In genomic region chr1:173660306-173660705, GRCh38 we compare ENCODE assay signal across 23 cellular contexts. TPM values are rescaled to one million over a fixed set of nuclear protein-coding genes. Genes with fewer than 3 reads are reported as not detected.
DNase-seq lines count a peak whose midpoint lies in the region; ATAC-seq and TF ChIP-seq lines count a peak whose summit lies in the region.
"Had no signal": no experiment of that assay in that cellular context is flagged by ENCODE, and none has a peak within 500 bp of the region (broad histone marks: within the 10 kb centered on the region; RNA-seq: fewer than 3 reads in every experiment).

No MANE protein-coding gene starts in this region.

- no peaks in the 10 kb centered on the region for H3K9me3 ChIP-seq in smooth muscle cell (replicated peaks; ENCODE audit: low read depth)
- H3K9me3 ChIP-seq: A549, BE2C, HAP-1 had no signal

- peaks cover 100% of the 10 kb centered on the region for H4K20me1 ChIP-seq in smooth muscle cell (ENCODE audit: low read depth)
- H4K20me1 ChIP-seq: BLaER1 treated with 17β-estradiol and CSF1 and Interleukin-3, amounts not matched to agents 10 nM and 100 nM had no signal

- no peaks in the 10 kb centered on the region for H3K36me3 ChIP-seq in smooth muscle cell (ENCODE audit: low read depth)
- H3K36me3 ChIP-seq: BE2C; BLaER1 treated with 17β-estradiol and CSF1 and Interleukin-3, amounts not matched to agents 10 nM and 100 nM; HAP-1 had no signal

- H2AFZ ChIP-seq in smooth muscle cell (ENCODE audit: low read depth): no peak overlapping the region

- no peaks in the 10 kb centered on the region for H3K36me3 Mint-ChIP-seq in activated CD4-positive, alpha-beta T cell treated with anti-CD3 and anti-CD28 coated beads, Interleukin-2, amount 10 ng/mL, durations not matched to agents 24 days and 14 days (ENCODE audit: low read depth)
- H3K36me3 Mint-ChIP-seq in activated CD4-positive, alpha-beta T cell treated with anti-CD3 and anti-CD28 coated beads, Interleukin-2, amount 10 ng/mL, durations not matched to agents 7 days and 5 days (ENCODE audit: low read depth): no peaks in the 10 kb centered on the region
- H3K36me3 Mint-ChIP-seq in WTC11: peaks cover 19% of the 10 kb centered on the region
- no peaks in the 10 kb centered on the region for H3K36me3 Mint-ChIP-seq in activated T-cell treated with anti-CD3 and anti-CD28 coated beads, Interleukin-2, amount 50 U/mL, for 4 hours (ENCODE audit: insufficient read depth)
- H3K36me3 Mint-ChIP-seq: CD14-positive monocyte had no signal

- H3K27ac ChIP-seq in epithelial cell of prostate (peak overlapping the region; percentile 37), smooth muscle cell (ENCODE audit: low read depth) (peak overlapping the region; percentile 48)
- H3K27ac ChIP-seq: A549; BLaER1 treated with 17β-estradiol and CSF1 and Interleukin-3, amounts not matched to agents 10 nM and 100 nM had no signal

- no peak for ATAC-seq in WTC11
- ATAC-seq in activated T-cell treated with anti-CD3 and anti-CD28 coated beads, Interleukin-2, amount 50 U/mL, for 4 hours: no peak
- ATAC-seq: A549 had no signal

- POLR2A ChIA-PET in activated CD4-positive, alpha-beta T cell treated with anti-CD3 and anti-CD28 coated beads, Interleukin-2, amount 10 ng/mL, durations not matched to agents 7 days and 5 days (lab: Charles Lee): no interaction called here
- POLR2A ChIA-PET in WTC11 (lab: Charles Lee): no interaction called here

- H3K27me3 Mint-ChIP-seq in activated CD4-positive, alpha-beta T cell treated with anti-CD3 and anti-CD28 coated beads, Interleukin-2, amount 10 ng/mL, durations not matched to agents 24 days and 14 days: peaks cover 2% of the 10 kb centered on the region
- peaks cover 10% of the 10 kb centered on the region for H3K27me3 Mint-ChIP-seq in activated CD4-positive, alpha-beta T cell treated with anti-CD3 and anti-CD28 coated beads, Interleukin-2, amount 10 ng/mL, durations not matched to agents 7 days and 5 days
- H3K27me3 Mint-ChIP-seq in WTC11 (ENCODE audit: low read depth): no peaks in the 10 kb centered on the region
- H3K27me3 Mint-ChIP-seq in activated T-cell treated with anti-CD3 and anti-CD28 coated beads, Interleukin-2, amount 50 U/mL, for 4 hours (ENCODE audit: low read depth): peaks cover 2% of the 10 kb centered on the region

- TF ChIP-seq CTCF in WTC11 (IDR thresholded peaks at IDR 0.05) (no peak), smooth muscle cell (IDR thresholded peaks at IDR 0.05; ENCODE audit: borderline replicate concordance, insufficient read depth, poor library complexity, severe bottlenecking) (no peak)

- H3K79me2 ChIP-seq in smooth muscle cell (ENCODE audit: low read depth): peaks cover 51% of the 10 kb centered on the region

- no peaks in the 10 kb centered on the region for H3K4me1 Mint-ChIP-seq in activated CD4-positive, alpha-beta T cell treated with anti-CD3 and anti-CD28 coated beads, Interleukin-2, amount 10 ng/mL, durations not matched to agents 24 days and 14 days
- H3K4me1 Mint-ChIP-seq in activated CD4-positive, alpha-beta T cell treated with anti-CD3 and anti-CD28 coated beads, Interleukin-2, amount 10 ng/mL, durations not matched to agents 7 days and 5 days: no peaks in the 10 kb centered on the region
- peaks cover 8% of the 10 kb centered on the region for H3K4me1 Mint-ChIP-seq in WTC11
- no peaks in the 10 kb centered on the region for H3K4me1 Mint-ChIP-seq in activated T-cell treated with anti-CD3 and anti-CD28 coated beads, Interleukin-2, amount 50 U/mL, for 4 hours (ENCODE audit: low read depth)
- H3K4me1 Mint-ChIP-seq: CD8-positive, alpha-beta memory T cell had no signal

- 84% methylated on average over 2 of the region's 2 CpGs for WGBS in smooth muscle cell (ENCODE audit: low lambda C conversion rate)

- peaks cover 8% of the 10 kb centered on the region for H3K4me1 ChIP-seq in smooth muscle cell (ENCODE audit: low read depth)
- H3K4me1 ChIP-seq: A549, BE2C, HAP-1 had no signal

- no peaks in the 10 kb centered on the region for H3K27me3 ChIP-seq in smooth muscle cell (ENCODE audit: low read depth)
- H3K27me3 ChIP-seq: BLaER1 treated with 17β-estradiol and CSF1 and Interleukin-3, amounts not matched to agents 10 nM and 100 nM had no signal

- H3K4me3 ChIP-seq in smooth muscle cell: no peak overlapping the region
- H3K4me3 ChIP-seq: A549; BLaER1 treated with 17β-estradiol and CSF1 and Interleukin-3, amounts not matched to agents 10 nM and 100 nM; HAP-1 had no signal

- H3K9me3 Mint-ChIP-seq in activated CD4-positive, alpha-beta T cell treated with anti-CD3 and anti-CD28 coated beads, Interleukin-2, amount 10 ng/mL, durations not matched to agents 24 days and 14 days: peaks cover under 1% of the 10 kb centered on the region
- H3K9me3 Mint-ChIP-seq in activated CD4-positive, alpha-beta T cell treated with anti-CD3 and anti-CD28 coated beads, Interleukin-2, amount 10 ng/mL, durations not matched to agents 7 days and 5 days: no peaks in the 10 kb centered on the region
- H3K9me3 Mint-ChIP-seq in WTC11: peaks cover 35% of the 10 kb centered on the region
- H3K9me3 Mint-ChIP-seq in activated T-cell treated with anti-CD3 and anti-CD28 coated beads, Interleukin-2, amount 50 U/mL, for 4 hours: no peaks in the 10 kb centered on the region
- H3K9me3 Mint-ChIP-seq: CD4-positive, alpha-beta T cell had no signal

- intact Hi-C loops in activated CD4-positive, alpha-beta T cell treated with anti-CD3 and anti-CD28 coated beads, Interleukin-2, amount 10 ng/mL, durations not matched to agents 24 days and 14 days (cut with micrococcal nuclease): no loop called here

- no peaks in the 10 kb centered on the region for H3F3A ChIP-seq in smooth muscle cell (ENCODE audit: low read depth)

- DNase-seq in activated CD4-positive, alpha-beta T cell treated with anti-CD3 and anti-CD28 coated beads, Interleukin-2, amount 10 ng/mL, durations not matched to agents 24 days and 14 days: peak; percentile 36
- no peak for DNase-seq in activated CD4-positive, alpha-beta T cell treated with anti-CD3 and anti-CD28 coated beads, Interleukin-2, amount 10 ng/mL, durations not matched to agents 7 days and 5 days
- DNase-seq in WTC11 (ENCODE audit: low spot score) (no peak), epithelial cell of prostate (ENCODE audit: low read depth, low spot score) (no peak), smooth muscle cell (lab: John Stamatoyannopoulos, UW; ENCODE audit: unreplicated experiment) (no peak), NOMO-1 treated with DMSO at 0.1 percent for 48 hours (lab: John Stamatoyannopoulos, UW; ENCODE audit: unreplicated experiment) (no peak)
- DNase-seq in activated T-cell treated with anti-CD3 and anti-CD28 coated beads, Interleukin-2, amount 50 U/mL, for 4 hours: no peak
- DNase-seq: 8988T; ACHN; AML-193; BE2C; CD4-positive, alpha-beta T cell; CD8-positive, alpha-beta memory T cell; DMS53; DMS79 treated with DMSO at 0.1 percent for 48 hours; GF-D8; GOT3 had no signal

- no peak overlapping the region for H3K4me2 ChIP-seq in smooth muscle cell
- H3K4me2 ChIP-seq: A549; BLaER1 treated with 17β-estradiol and CSF1 and Interleukin-3, amounts not matched to agents 10 nM and 100 nM had no signal

- H3K9ac ChIP-seq in smooth muscle cell (ENCODE audit: low read depth): no peak overlapping the region
- H3K9ac ChIP-seq: BLaER1 treated with 17β-estradiol and CSF1 and Interleukin-3, amounts not matched to agents 10 nM and 100 nM had no signal

- H3K27ac Mint-ChIP-seq in activated CD4-positive, alpha-beta T cell treated with anti-CD3 and anti-CD28 coated beads, Interleukin-2, amount 10 ng/mL, durations not matched to agents 24 days and 14 days: no peak overlapping the region
- H3K27ac Mint-ChIP-seq in activated CD4-positive, alpha-beta T cell treated with anti-CD3 and anti-CD28 coated beads, Interleukin-2, amount 10 ng/mL, durations not matched to agents 7 days and 5 days: no peak overlapping the region
- peak overlapping the region; percentile 14; the same call in 1 of the 2 replicates for H3K27ac Mint-ChIP-seq in WTC11
- H3K27ac Mint-ChIP-seq: CD14-positive monocyte; CD4-positive, alpha-beta T cell had no signal

- no peak overlapping the region for H3K4me3 Mint-ChIP-seq in activated CD4-positive, alpha-beta T cell treated with anti-CD3 and anti-CD28 coated beads, Interleukin-2, amount 10 ng/mL, durations not matched to agents 24 days and 14 days
- no peak overlapping the region for H3K4me3 Mint-ChIP-seq in activated CD4-positive, alpha-beta T cell treated with anti-CD3 and anti-CD28 coated beads, Interleukin-2, amount 10 ng/mL, durations not matched to agents 7 days and 5 days
- H3K4me3 Mint-ChIP-seq in WTC11: no peak overlapping the region
- H3K4me3 Mint-ChIP-seq in activated T-cell treated with anti-CD3 and anti-CD28 coated beads, Interleukin-2, amount 50 U/mL, for 4 hours: no peak overlapping the region
- H3K4me3 Mint-ChIP-seq: CD14-positive monocyte; CD4-positive, alpha-beta T cell; CD8-positive, alpha-beta memory T cell had no signal

- CTCF ChIA-PET in activated CD4-positive, alpha-beta T cell treated with anti-CD3 and anti-CD28 coated beads, Interleukin-2, amount 10 ng/mL, durations not matched to agents 7 days and 5 days (lab: Charles Lee): no interaction called here
- CTCF ChIA-PET in WTC11 (lab: Charles Lee): no interaction called here

RNA-seq across cellular contexts. Expression of gene ANKRD45, which starts 9.3 kb away (rescaled TPM):
- total RNA-seq in activated CD4-positive, alpha-beta T cell treated with anti-CD3 and anti-CD28 coated beads, Interleukin-2, amount 10 ng/mL, durations not matched to agents 24 days and 14 days: not detected in 2 replicates
- not detected for total RNA-seq in activated CD4-positive, alpha-beta T cell treated with anti-CD3 and anti-CD28 coated beads, Interleukin-2, amount 10 ng/mL, durations not matched to agents 7 days and 5 days
- total RNA-seq in WTC11 (2021): 1.1 to 2.2 TPM (median 1.3 TPM) in 3 replicates
- total RNA-seq in smooth muscle cell: 0.72 TPM in 1 of 2 replicates, not detected in the other
- polyA plus RNA-seq in smooth muscle cell: 1.8 and 5.3 TPM in 2 replicates
- total RNA-seq in activated T-cell treated with anti-CD3 and anti-CD28 coated beads, Interleukin-2, amount 50 U/mL, for 4 hours: not detected
- total RNA-seq: CD4-positive, alpha-beta T cell; CD8-positive, alpha-beta memory T cell had no signal
- polyA plus RNA-seq: CD14-positive monocyte; CD8-positive, alpha-beta memory T cell had no signal

RNA-seq across cellular contexts. Expression of gene TEX50, which starts 25.2 kb away (rescaled TPM):
- total RNA-seq in activated CD4-positive, alpha-beta T cell treated with anti-CD3 and anti-CD28 coated beads, Interleukin-2, amount 10 ng/mL, durations not matched to agents 24 days and 14 days: not detected in 2 replicates
- not detected for total RNA-seq in activated CD4-positive, alpha-beta T cell treated with anti-CD3 and anti-CD28 coated beads, Interleukin-2, amount 10 ng/mL, durations not matched to agents 7 days and 5 days
- total RNA-seq in WTC11 (2021): not detected in 3 replicates
- total RNA-seq in smooth muscle cell: 0.49 TPM in 1 of 2 replicates, not detected in the other
- polyA plus RNA-seq in smooth muscle cell: not detected in 2 replicates
- not detected for total RNA-seq in activated T-cell treated with anti-CD3 and anti-CD28 coated beads, Interleukin-2, amount 50 U/mL, for 4 hours
- total RNA-seq: CD4-positive, alpha-beta T cell; CD8-positive, alpha-beta memory T cell; Daoy; G401 had no signal
- polyA plus RNA-seq: A549; CD14-positive monocyte; CD8-positive, alpha-beta memory T cell had no signal

RNA-seq across cellular contexts. Expression of gene KLHL20, which starts 54.5 kb away (rescaled TPM):
- 15.4 and 17.1 TPM in 2 replicates for total RNA-seq in activated CD4-positive, alpha-beta T cell treated with anti-CD3 and anti-CD28 coated beads, Interleukin-2, amount 10 ng/mL, durations not matched to agents 24 days and 14 days
- 10 to 100 TPM; 21.3 to 21.6 TPM for total RNA-seq in activated CD4-positive, alpha-beta T cell treated with anti-CD3 and anti-CD28 coated beads, Interleukin-2, amount 10 ng/mL, durations not matched to agents 7 days and 5 days
- total RNA-seq in WTC11 (2021) (10.4 to 12.5 TPM (median 12.1 TPM) in 3 replicates), smooth muscle cell (47.6 and 49.7 TPM in 2 replicates)
- 21.2 and 25.6 TPM in 2 replicates for polyA plus RNA-seq in smooth muscle cell
- total RNA-seq in activated T-cell treated with anti-CD3 and anti-CD28 coated beads, Interleukin-2, amount 50 U/mL, for 4 hours: 10 to 100 TPM; 16.5 to 17.6 (median 16.9) TPM

RNA-seq across cellular contexts. Expression of gene SLC9C2, which starts 57.4 kb away (rescaled TPM):
- total RNA-seq in activated CD4-positive, alpha-beta T cell treated with anti-CD3 and anti-CD28 coated beads, Interleukin-2, amount 10 ng/mL, durations not matched to agents 24 days and 14 days: not detected in 2 replicates
- not detected for total RNA-seq in activated CD4-positive, alpha-beta T cell treated with anti-CD3 and anti-CD28 coated beads, Interleukin-2, amount 10 ng/mL, durations not matched to agents 7 days and 5 days
- total RNA-seq in WTC11 (2021): not detected in 3 replicates
- not detected in 2 replicates for total RNA-seq in smooth muscle cell
- 0.35 TPM in 1 of 2 replicates, not detected in the other for polyA plus RNA-seq in smooth muscle cell
- not detected for total RNA-seq in activated T-cell treated with anti-CD3 and anti-CD28 coated beads, Interleukin-2, amount 50 U/mL, for 4 hours
- total RNA-seq: CD4-positive, alpha-beta T cell; CD8-positive, alpha-beta memory T cell; Daoy; G401 had no signal
- polyA plus RNA-seq: A549; CD14-positive monocyte; CD8-positive, alpha-beta memory T cell had no signal
